Comparison of ENCODE assay signal across 35 cellular contexts in the genomic region with DNA sequence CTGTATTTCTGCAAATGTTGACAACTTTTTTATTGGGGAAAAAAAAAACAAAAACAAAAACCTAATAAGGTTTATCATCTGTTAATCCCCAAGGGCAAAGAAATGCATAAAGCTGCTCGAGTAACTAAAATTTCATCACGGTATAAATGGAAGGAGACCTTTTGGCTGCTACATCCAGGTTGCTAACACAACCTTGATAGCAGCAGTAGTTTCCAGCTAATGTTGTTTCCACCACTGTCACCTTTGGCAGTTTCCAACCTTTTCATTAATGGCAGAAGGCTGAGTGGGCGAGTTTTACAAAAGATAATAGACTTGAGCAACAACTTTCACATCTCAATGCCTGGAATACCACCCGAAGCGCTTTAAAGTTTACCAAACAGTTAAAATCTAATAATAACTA.
"Had no signal": no experiment of that assay in that cellular context is flagged by ENCODE, and none has a peak within 500 bp of the region (broad histone marks: within the 10 kb centered on the region; RNA-seq: fewer than 3 reads in every experiment).

No MANE protein-coding gene starts in this region.

- ATAC-seq: activated CD4-positive, CD25-positive, alpha-beta regulatory T cell treated with anti-CD3 and anti-CD28 coated beads, Interleukin-2, amount 50 U/mL, for 24 hours; activated naive CD4-positive, alpha-beta T cell treated with anti-CD3 and anti-CD28 coated beads, Interleukin-2, amount 50 U/mL, for 72 hours; activated naive CD8-positive, alpha-beta T cell treated with anti-CD3 and anti-CD28 coated beads, Interleukin-2, amount 50 U/mL, for 24 hours; activated T-cell treated with anti-CD3 and anti-CD28 coated beads, Interleukin-2, amount 50 U/mL, for 72 hours; body of pancreas; gastroesophageal sphincter; T-cell had no signal

- H3K4me3 ChIP-seq: adrenal gland, body of pancreas, cardiac muscle cell, colonic mucosa, esophagus squamous epithelium, gastroesophageal sphincter, heart right ventricle had no signal

- H3K9me3 Mint-ChIP-seq: activated B cell treated with CpG ODN at 0.5 μM for 24 hours; activated naive CD4-positive, alpha-beta T cell treated with anti-CD3 and anti-CD28 coated beads, Interleukin-2, amount 10 ng/mL, durations not matched to agents 7 days and 5 days; activated naive CD4-positive, alpha-beta T cell treated with anti-CD3 and anti-CD28 coated beads, Interleukin-2, amount 50 U/mL, for 72 hours; activated naive CD8-positive, alpha-beta T cell treated with anti-CD3 and anti-CD28 coated beads, Interleukin-2, amount 50 U/mL, for 24 hours; activated T-cell treated with anti-CD3 and anti-CD28 coated beads, Interleukin-2, amount 50 U/mL, for 24 hours; activated T-cell treated with anti-CD3 and anti-CD28 coated beads, Interleukin-2, amount 50 U/mL, for 72 hours; T-cell; T-helper 1 cell treated with Interleukin-12 subunit alpha and Interleukin-12 subunit beta and Interleukin-4 antibody, amounts not matched to agents 30 μg/mL and 1 μg/mL, for 36 hours; T-helper 2 cell treated with Interferon-gamma antibody and Interleukin-4, amounts not matched to agents 5 μg/mL and 100 μg/mL, for 36 hours had no signal

- H3K27me3 ChIP-seq: adrenal gland, body of pancreas, cardiac muscle cell, colonic mucosa, esophagus squamous epithelium, gastroesophageal sphincter, heart right ventricle had no signal

- H3K27me3 Mint-ChIP-seq: activated B cell treated with CpG ODN at 0.5 μM for 24 hours; activated naive CD4-positive, alpha-beta T cell treated with anti-CD3 and anti-CD28 coated beads, Interleukin-2, amount 10 ng/mL, durations not matched to agents 7 days and 5 days; activated naive CD8-positive, alpha-beta T cell treated with anti-CD3 and anti-CD28 coated beads, Interleukin-2, amount 50 U/mL, for 24 hours; activated T-cell treated with anti-CD3 and anti-CD28 coated beads, Interleukin-2, amount 50 U/mL, for 24 hours; T-cell had no signal

- DNase-seq: activated B cell treated with CpG ODN at 0.5 μM for 24 hours; activated CD4-positive, alpha-beta T cell treated with anti-CD3 and anti-CD28 coated beads for 48 hours; activated CD4-positive, alpha-beta T cell treated with anti-CD3 and anti-CD28 coated beads, Interleukin-2, amount 50 U/mL, for 1 hour; activated CD4-positive, alpha-beta T cell treated with anti-CD3 and anti-CD28 coated beads, Interleukin-2, amount 50 U/mL, for 48 hours; activated CD8-positive, alpha-beta memory T cell treated with anti-CD3 and anti-CD28 coated beads, Interleukin-2, amount 50 U/mL, for 48 hours; activated gamma-delta T cell; activated naive CD4-positive, alpha-beta T cell; activated naive CD4-positive, alpha-beta T cell treated with anti-CD3 and anti-CD28 coated beads, Interleukin-2, amount 10 ng/mL, durations not matched to agents 7 days and 5 days; activated naive CD8-positive, alpha-beta T cell treated with anti-CD3 and anti-CD28 coated beads, Interleukin-2, amount 50 U/mL, for 24 hours; activated T-cell treated with anti-CD3 and anti-CD28 coated beads for 4 hours; activated T-cell treated with anti-CD3 and anti-CD28 coated beads, Interleukin-2, amount 50 U/mL, for 24 hours; activated T-cell treated with anti-CD3 and anti-CD28 coated beads, Interleukin-2, amount 50 U/mL, for 72 hours; adrenal gland; amygdala; aorta; body of pancreas; central memory CD4-positive, alpha-beta T cell; cerebellar nuclear complex; colonic mucosa; effector CD8-positive, alpha-beta T cell; esophagus squamous epithelium; foreskin melanocyte; heart right ventricle; T-cell; T1000; WERI-Rb-1 had no signal

- H3K27ac Mint-ChIP-seq: activated B cell treated with CpG ODN at 0.5 μM for 24 hours; activated naive CD4-positive, alpha-beta T cell treated with anti-CD3 and anti-CD28 coated beads, Interleukin-2, amount 10 ng/mL, durations not matched to agents 7 days and 5 days; activated naive CD4-positive, alpha-beta T cell treated with anti-CD3 and anti-CD28 coated beads, Interleukin-2, amount 50 U/mL, for 72 hours; activated naive CD8-positive, alpha-beta T cell treated with anti-CD3 and anti-CD28 coated beads, Interleukin-2, amount 50 U/mL, for 24 hours; activated T-cell treated with anti-CD3 and anti-CD28 coated beads, Interleukin-2, amount 50 U/mL, for 24 hours; activated T-cell treated with anti-CD3 and anti-CD28 coated beads, Interleukin-2, amount 50 U/mL, for 72 hours; T-cell; T-helper 1 cell treated with Interleukin-12 subunit alpha and Interleukin-12 subunit beta and Interleukin-4 antibody, amounts not matched to agents 30 μg/mL and 1 μg/mL, for 36 hours; T-helper 2 cell treated with Interferon-gamma antibody and Interleukin-4, amounts not matched to agents 5 μg/mL and 100 μg/mL, for 36 hours had no signal

- H3K9me3 ChIP-seq: adrenal gland, body of pancreas, colonic mucosa, esophagus squamous epithelium, gastroesophageal sphincter, heart right ventricle had no signal

- H3K27ac ChIP-seq: adrenal gland, body of pancreas, cardiac muscle cell, colonic mucosa, epithelial cell of prostate, esophagus squamous epithelium, gastroesophageal sphincter, heart right ventricle, WERI-Rb-1 had no signal

- H3K4me1 ChIP-seq: colonic mucosa had no signal

- H3K4me3 Mint-ChIP-seq: activated B cell treated with CpG ODN at 0.5 μM for 24 hours; activated naive CD4-positive, alpha-beta T cell treated with anti-CD3 and anti-CD28 coated beads, Interleukin-2, amount 10 ng/mL, durations not matched to agents 7 days and 5 days; activated naive CD8-positive, alpha-beta T cell treated with anti-CD3 and anti-CD28 coated beads, Interleukin-2, amount 50 U/mL, for 24 hours; activated T-cell treated with anti-CD3 and anti-CD28 coated beads, Interleukin-2, amount 50 U/mL, for 24 hours; activated T-cell treated with anti-CD3 and anti-CD28 coated beads, Interleukin-2, amount 50 U/mL, for 72 hours; T-cell; T-helper 1 cell treated with Interleukin-12 subunit alpha and Interleukin-12 subunit beta and Interleukin-4 antibody, amounts not matched to agents 30 μg/mL and 1 μg/mL, for 36 hours; T-helper 2 cell treated with Interferon-gamma antibody and Interleukin-4, amounts not matched to agents 5 μg/mL and 100 μg/mL, for 36 hours had no signal

- FAIRE-seq: endometrium, endothelial cell of umbilical vein had no signal
